In the genomic region with DNA sequence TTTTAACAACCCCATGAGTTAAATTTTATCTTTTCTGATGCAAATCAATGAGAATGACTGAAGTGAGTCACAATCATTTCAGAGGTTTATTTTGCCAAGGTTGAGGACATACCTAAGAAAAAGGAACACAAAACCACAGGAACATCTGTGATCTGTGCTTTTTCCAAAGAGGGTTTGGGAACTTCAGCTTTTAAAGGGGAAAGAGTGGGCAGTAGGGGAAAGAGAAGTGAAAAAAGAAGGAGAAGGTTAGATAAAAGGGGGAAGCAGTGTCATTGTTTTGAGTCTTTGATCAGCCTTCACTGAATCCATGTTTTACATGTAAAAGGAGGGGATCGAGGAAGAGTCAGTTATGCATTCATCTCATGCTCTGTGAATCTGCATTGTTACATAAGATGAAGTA, we compare ENCODE assay signal across 2 cellular contexts.
TF ChIP-seq lines count a peak whose summit lies in the region.

No MANE protein-coding gene starts in this region.

TF ChIP-seq in GM23338, 12 proteins besides CTCF, POLR2A, EP300 and RAD21 (continues in another document):
- TF ChIP-seq STAT1 (IDR thresholded peaks at IDR 0.05; ENCODE audit: unreplicated experiment) (no peak), POLR2AphosphoS5 (IDR thresholded peaks at IDR 0.05; ENCODE audit: low read depth) (no peak), ZNF331 (CRISPR knock-in tag; IDR thresholded peaks at IDR 0.05; ENCODE audit: low read depth) (no peak), NANOG (IDR thresholded peaks at IDR 0.05; ENCODE audit: borderline replicate concordance) (no peak), JUNB (IDR thresholded peaks at IDR 0.05; ENCODE audit: unreplicated experiment) (no peak), ZNF114 (CRISPR knock-in tag; IDR thresholded peaks at IDR 0.05) (no peak), CREB1 (CRISPR knock-in tag; IDR thresholded peaks at IDR 0.05; ENCODE audit: low read depth) (no peak), EZH2phosphoT487 (IDR thresholded peaks at IDR 0.05; ENCODE audit: unreplicated experiment) (no peak), EZH2 (IDR thresholded peaks at IDR 0.05; ENCODE audit: low read depth, unreplicated experiment) (no peak)
- TF ChIP-seq, protein P1, sequence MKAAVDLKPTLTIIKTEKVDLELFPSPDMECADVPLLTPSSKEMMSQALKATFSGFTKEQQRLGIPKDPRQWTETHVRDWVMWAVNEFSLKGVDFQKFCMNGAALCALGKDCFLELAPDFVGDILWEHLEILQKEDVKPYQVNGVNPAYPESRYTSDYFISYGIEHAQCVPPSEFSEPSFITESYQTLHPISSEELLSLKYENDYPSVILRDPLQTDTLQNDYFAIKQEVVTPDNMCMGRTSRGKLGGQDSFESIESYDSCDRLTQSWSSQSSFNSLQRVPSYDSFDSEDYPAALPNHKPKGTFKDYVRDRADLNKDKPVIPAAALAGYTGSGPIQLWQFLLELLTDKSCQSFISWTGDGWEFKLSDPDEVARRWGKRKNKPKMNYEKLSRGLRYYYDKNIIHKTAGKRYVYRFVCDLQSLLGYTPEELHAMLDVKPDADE (IDR thresholded peaks at IDR 0.05) = no peak
- TF ChIP-seq, protein P2, sequence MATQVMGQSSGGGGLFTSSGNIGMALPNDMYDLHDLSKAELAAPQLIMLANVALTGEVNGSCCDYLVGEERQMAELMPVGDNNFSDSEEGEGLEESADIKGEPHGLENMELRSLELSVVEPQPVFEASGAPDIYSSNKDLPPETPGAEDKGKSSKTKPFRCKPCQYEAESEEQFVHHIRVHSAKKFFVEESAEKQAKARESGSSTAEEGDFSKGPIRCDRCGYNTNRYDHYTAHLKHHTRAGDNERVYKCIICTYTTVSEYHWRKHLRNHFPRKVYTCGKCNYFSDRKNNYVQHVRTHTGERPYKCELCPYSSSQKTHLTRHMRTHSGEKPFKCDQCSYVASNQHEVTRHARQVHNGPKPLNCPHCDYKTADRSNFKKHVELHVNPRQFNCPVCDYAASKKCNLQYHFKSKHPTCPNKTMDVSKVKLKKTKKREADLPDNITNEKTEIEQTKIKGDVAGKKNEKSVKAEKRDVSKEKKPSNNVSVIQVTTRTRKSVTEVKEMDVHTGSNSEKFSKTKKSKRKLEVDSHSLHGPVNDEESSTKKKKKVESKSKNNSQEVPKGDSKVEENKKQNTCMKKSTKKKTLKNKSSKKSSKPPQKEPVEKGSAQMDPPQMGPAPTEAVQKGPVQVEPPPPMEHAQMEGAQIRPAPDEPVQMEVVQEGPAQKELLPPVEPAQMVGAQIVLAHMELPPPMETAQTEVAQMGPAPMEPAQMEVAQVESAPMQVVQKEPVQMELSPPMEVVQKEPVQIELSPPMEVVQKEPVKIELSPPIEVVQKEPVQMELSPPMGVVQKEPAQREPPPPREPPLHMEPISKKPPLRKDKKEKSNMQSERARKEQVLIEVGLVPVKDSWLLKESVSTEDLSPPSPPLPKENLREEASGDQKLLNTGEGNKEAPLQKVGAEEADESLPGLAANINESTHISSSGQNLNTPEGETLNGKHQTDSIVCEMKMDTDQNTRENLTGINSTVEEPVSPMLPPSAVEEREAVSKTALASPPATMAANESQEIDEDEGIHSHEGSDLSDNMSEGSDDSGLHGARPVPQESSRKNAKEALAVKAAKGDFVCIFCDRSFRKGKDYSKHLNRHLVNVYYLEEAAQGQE (IDR thresholded peaks at IDR 0.05; ENCODE audit: unreplicated experiment) = no peak

TF ChIP-seq in H1, 55 proteins besides CTCF, POLR2A, EP300 and RAD21:
- TF ChIP-seq KDM4A (IDR thresholded peaks at IDR 0.05; ENCODE audit: low read depth, low read length, severe bottlenecking) (no peak), EZH2 (IDR thresholded peaks at IDR 0.05; ENCODE audit: low read depth, low read length, severe bottlenecking) (no peak), YY1 (IDR thresholded peaks at IDR 0.05; ENCODE audit: low read depth, low read length) (no peak), FOSL1 (IDR thresholded peaks at IDR 0.05; ENCODE audit: insufficient read depth, low read depth, low read length) (no peak), EGR1 (IDR thresholded peaks at IDR 0.05; ENCODE audit: borderline replicate concordance, low read depth, low read length) (no peak), MAFK (IDR thresholded peaks at IDR 0.05; ENCODE audit: low read depth, low read length) (no peak), BACH1 (IDR thresholded peaks at IDR 0.05; ENCODE audit: low read length) (no peak), TAF1 (IDR thresholded peaks at IDR 0.05; ENCODE audit: low read depth, low read length) (no peak), CTBP2 (IDR thresholded peaks at IDR 0.05; ENCODE audit: borderline replicate concordance, insufficient read depth, insufficient read length, low read length) (no peak), RNF2 (IDR thresholded peaks at IDR 0.05; ENCODE audit: borderline replicate concordance, low read depth, low read length, missing control alignments, poor library complexity, severe bottlenecking) (no peak), BRCA1 (IDR thresholded peaks at IDR 0.05; ENCODE audit: low read depth, low read length) (no peak), CBX5 (IDR thresholded peaks at IDR 0.05; ENCODE audit: low read depth, low read length) (no peak)
- TF ChIP-seq, protein P3, sequence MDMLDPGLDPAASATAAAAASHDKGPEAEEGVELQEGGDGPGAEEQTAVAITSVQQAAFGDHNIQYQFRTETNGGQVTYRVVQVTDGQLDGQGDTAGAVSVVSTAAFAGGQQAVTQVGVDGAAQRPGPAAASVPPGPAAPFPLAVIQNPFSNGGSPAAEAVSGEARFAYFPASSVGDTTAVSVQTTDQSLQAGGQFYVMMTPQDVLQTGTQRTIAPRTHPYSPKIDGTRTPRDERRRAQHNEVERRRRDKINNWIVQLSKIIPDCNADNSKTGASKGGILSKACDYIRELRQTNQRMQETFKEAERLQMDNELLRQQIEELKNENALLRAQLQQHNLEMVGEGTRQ (IDR thresholded peaks at IDR 0.05; ENCODE audit: low read length) = no peak
- TF ChIP-seq, protein P4, sequence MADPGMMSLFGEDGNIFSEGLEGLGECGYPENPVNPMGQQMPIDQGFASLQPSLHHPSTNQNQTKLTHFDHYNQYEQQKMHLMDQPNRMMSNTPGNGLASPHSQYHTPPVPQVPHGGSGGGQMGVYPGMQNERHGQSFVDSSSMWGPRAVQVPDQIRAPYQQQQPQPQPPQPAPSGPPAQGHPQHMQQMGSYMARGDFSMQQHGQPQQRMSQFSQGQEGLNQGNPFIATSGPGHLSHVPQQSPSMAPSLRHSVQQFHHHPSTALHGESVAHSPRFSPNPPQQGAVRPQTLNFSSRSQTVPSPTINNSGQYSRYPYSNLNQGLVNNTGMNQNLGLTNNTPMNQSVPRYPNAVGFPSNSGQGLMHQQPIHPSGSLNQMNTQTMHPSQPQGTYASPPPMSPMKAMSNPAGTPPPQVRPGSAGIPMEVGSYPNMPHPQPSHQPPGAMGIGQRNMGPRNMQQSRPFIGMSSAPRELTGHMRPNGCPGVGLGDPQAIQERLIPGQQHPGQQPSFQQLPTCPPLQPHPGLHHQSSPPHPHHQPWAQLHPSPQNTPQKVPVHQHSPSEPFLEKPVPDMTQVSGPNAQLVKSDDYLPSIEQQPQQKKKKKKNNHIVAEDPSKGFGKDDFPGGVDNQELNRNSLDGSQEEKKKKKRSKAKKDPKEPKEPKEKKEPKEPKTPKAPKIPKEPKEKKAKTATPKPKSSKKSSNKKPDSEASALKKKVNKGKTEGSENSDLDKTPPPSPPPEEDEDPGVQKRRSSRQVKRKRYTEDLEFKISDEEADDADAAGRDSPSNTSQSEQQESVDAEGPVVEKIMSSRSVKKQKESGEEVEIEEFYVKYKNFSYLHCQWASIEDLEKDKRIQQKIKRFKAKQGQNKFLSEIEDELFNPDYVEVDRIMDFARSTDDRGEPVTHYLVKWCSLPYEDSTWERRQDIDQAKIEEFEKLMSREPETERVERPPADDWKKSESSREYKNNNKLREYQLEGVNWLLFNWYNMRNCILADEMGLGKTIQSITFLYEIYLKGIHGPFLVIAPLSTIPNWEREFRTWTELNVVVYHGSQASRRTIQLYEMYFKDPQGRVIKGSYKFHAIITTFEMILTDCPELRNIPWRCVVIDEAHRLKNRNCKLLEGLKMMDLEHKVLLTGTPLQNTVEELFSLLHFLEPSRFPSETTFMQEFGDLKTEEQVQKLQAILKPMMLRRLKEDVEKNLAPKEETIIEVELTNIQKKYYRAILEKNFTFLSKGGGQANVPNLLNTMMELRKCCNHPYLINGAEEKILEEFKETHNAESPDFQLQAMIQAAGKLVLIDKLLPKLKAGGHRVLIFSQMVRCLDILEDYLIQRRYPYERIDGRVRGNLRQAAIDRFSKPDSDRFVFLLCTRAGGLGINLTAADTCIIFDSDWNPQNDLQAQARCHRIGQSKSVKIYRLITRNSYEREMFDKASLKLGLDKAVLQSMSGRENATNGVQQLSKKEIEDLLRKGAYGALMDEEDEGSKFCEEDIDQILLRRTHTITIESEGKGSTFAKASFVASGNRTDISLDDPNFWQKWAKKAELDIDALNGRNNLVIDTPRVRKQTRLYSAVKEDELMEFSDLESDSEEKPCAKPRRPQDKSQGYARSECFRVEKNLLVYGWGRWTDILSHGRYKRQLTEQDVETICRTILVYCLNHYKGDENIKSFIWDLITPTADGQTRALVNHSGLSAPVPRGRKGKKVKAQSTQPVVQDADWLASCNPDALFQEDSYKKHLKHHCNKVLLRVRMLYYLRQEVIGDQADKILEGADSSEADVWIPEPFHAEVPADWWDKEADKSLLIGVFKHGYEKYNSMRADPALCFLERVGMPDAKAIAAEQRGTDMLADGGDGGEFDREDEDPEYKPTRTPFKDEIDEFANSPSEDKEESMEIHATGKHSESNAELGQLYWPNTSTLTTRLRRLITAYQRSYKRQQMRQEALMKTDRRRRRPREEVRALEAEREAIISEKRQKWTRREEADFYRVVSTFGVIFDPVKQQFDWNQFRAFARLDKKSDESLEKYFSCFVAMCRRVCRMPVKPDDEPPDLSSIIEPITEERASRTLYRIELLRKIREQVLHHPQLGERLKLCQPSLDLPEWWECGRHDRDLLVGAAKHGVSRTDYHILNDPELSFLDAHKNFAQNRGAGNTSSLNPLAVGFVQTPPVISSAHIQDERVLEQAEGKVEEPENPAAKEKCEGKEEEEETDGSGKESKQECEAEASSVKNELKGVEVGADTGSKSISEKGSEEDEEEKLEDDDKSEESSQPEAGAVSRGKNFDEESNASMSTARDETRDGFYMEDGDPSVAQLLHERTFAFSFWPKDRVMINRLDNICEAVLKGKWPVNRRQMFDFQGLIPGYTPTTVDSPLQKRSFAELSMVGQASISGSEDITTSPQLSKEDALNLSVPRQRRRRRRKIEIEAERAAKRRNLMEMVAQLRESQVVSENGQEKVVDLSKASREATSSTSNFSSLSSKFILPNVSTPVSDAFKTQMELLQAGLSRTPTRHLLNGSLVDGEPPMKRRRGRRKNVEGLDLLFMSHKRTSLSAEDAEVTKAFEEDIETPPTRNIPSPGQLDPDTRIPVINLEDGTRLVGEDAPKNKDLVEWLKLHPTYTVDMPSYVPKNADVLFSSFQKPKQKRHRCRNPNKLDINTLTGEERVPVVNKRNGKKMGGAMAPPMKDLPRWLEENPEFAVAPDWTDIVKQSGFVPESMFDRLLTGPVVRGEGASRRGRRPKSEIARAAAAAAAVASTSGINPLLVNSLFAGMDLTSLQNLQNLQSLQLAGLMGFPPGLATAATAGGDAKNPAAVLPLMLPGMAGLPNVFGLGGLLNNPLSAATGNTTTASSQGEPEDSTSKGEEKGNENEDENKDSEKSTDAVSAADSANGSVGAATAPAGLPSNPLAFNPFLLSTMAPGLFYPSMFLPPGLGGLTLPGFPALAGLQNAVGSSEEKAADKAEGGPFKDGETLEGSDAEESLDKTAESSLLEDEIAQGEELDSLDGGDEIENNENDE (IDR thresholded peaks at IDR 0.05; ENCODE audit: insufficient replicate concordance, low read length) = no peak
